ENCODE assay signal across 12 cellular contexts in the genomic region with DNA sequence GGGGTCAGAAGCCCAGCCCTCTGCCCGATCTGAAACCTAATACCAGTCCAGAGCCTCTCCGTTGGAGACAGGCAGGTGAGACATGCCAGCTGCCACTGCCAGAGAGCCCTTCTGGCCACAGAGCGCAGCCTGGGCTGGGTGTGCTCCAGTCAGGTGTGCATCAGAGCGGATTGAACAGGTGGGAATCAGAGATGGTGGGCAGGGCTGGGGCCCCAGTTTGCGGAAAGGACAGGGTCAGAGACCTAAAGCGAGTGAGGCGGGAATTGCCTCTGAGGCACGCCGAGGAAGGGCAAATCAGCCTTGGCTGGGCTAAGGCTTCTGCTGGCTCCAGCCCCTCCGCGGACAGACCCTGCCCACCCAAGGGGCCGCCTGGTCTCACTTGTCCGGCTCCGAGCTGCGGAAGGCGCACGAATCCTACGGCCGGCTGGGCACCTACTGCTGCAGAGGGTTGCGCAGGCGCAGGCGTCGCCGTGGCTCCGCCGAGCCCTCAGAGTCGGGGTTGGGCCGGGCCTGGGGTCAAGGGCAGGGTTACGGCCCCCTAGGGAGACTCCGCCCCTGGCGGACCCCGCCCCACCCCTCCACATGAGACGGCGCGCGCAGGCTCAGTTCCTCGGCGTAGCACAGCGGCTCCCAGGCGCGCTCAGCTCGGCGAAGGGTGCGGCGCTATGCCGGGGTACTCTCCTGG. TPM values are rescaled to one million over a fixed set of nuclear protein-coding genes. Genes with fewer than 3 reads are reported as not detected.
DNase-seq lines count a peak whose midpoint lies in the region; ATAC-seq, FAIRE-seq and TF ChIP-seq lines count a peak whose summit lies in the region.
"Had no signal": no experiment of that assay in that cellular context is flagged by ENCODE, and none has a peak within 500 bp of the region (broad histone marks: within the 10 kb centered on the region; RNA-seq: fewer than 3 reads in every experiment).

No MANE protein-coding gene starts in this region.

- no peaks in the 10 kb centered on the region for H3K79me2 ChIP-seq in neural progenitor cell (ENCODE audit: low read depth)

- H3K9ac ChIP-seq in neural progenitor cell, result no peak overlapping the region
- H3K9ac ChIP-seq: KMS-11 had no signal

- H4K20me1 ChIP-seq in neural progenitor cell (ENCODE audit: low read depth), result peaks cover 29% of the 10 kb centered on the region

- no peak overlapping the region for H2AFZ ChIP-seq in neural progenitor cell (replicated peaks)

- H3K4me1 Mint-ChIP-seq in neural progenitor cell, result peaks cover 23% of the 10 kb centered on the region

- no peak overlapping the region for H3K27ac ChIP-seq in AG04450 (ENCODE audit: low read depth, low read length)
- H3K27ac ChIP-seq in adrenal gland, result peak overlapping the region in 1 of 5 donors; percentile 31
- H3K27ac ChIP-seq in heart right ventricle, result peak overlapping the region in 3 of 10 donors; percentile 25 to 28 (median 27)
- H3K27ac ChIP-seq in neural progenitor cell, result no peak overlapping the region
- no peak overlapping the region for H3K27ac ChIP-seq in tibial artery
- H3K27ac ChIP-seq: KMS-11 had no signal

- H3F3A ChIP-seq in neural progenitor cell (ENCODE audit: low read depth), result peaks cover 21% of the 10 kb centered on the region

- peak overlapping the region; percentile 64 for H3K4me2 ChIP-seq in neural progenitor cell
- H3K4me2 ChIP-seq: KMS-11 had no signal

- H3K9me3 ChIP-seq in AG04450 (ENCODE audit: control insufficient read depth, insufficient read depth, low read length) (peaks cover 22% of the 10 kb centered on the region), adrenal gland (replicated peaks in 1 of 3) (no peaks in the 10 kb centered on the region), heart right ventricle (peaks cover 0 to 4% (median 0%) of the 10 kb centered on the region in 11 donors), neural progenitor cell (ENCODE audit: low read depth) (no peaks in the 10 kb centered on the region), tibial artery (peaks cover 0 to 6% (median 0%) of the 10 kb centered on the region in 3 donors)

- H3K27ac Mint-ChIP-seq in neural progenitor cell, result no peak overlapping the region

- H3K27me3 Mint-ChIP-seq in neural progenitor cell (ENCODE audit: insufficient read depth, low read depth), result peaks cover 52% of the 10 kb centered on the region

- TF ChIP-seq CTCF in AG04450 (IDR thresholded peaks at IDR 0.05; ENCODE audit: low read depth, low read length) (no peak), adrenal gland (IDR thresholded peaks at IDR 0.05) (no peak), heart right ventricle (IDR thresholded peaks at IDR 0.05) (no peak), neural progenitor cell (IDR thresholded peaks at IDR 0.05) (no peak), GM13977 (IDR thresholded peaks at IDR 0.05; ENCODE audit: extremely low read depth, insufficient read depth, missing control alignments) (no peak), tibial artery (IDR thresholded peaks at IDR 0.05) (no peak)

- H3K27me3 ChIP-seq in AG04450 (ENCODE audit: control insufficient read depth, insufficient read depth, low read length), result peaks cover 43% of the 10 kb centered on the region
- H3K27me3 ChIP-seq in adrenal gland, result no peaks in the 10 kb centered on the region
- H3K27me3 ChIP-seq in heart right ventricle, result peaks cover 0 to 46% (median 20%) of the 10 kb centered on the region in 7 donors
- H3K27me3 ChIP-seq in neural progenitor cell, result peaks cover 88% of the 10 kb centered on the region
- H3K27me3 ChIP-seq in tibial artery, result peaks cover 0 to 30% of the 10 kb centered on the region in 2 donors

- WGBS in adrenal gland, 4 donors, result 11 to 48% (median 30%) methylated on average over 6 to 46 of the region's 46 CpGs
- WGBS in heart right ventricle, 2 donors, result 12 to 16% methylated on average over 46 of the region's 46 CpGs

- peak overlapping the region; percentile 83 for H3K4me3 Mint-ChIP-seq in neural progenitor cell

- peak in 1 of 2 donors; percentile 67 for TF ChIP-seq POLR2A in adrenal gland (IDR thresholded peaks at IDR 0.05)

- no peak for DNase-seq in AG04450 (ENCODE audit: low read depth, low spot score)
- peak; percentile 84 to 90 (median 86) for DNase-seq in adrenal gland
- peak; percentile 43 to 82 for DNase-seq in heart right ventricle
- peak; percentile 70 for DNase-seq in neural progenitor cell (ENCODE audit: low spot score)
- no peak for DNase-seq in GM13977 (ENCODE audit: low spot score)
- no peak for DNase-seq in RCC 7860 (ENCODE audit: low spot score)
- no peak for DNase-seq in midbrain (lab: John Stamatoyannopoulos, UW)
- DNase-seq in tibial artery, result no peak

- no peaks in the 10 kb centered on the region for H3K36me3 Mint-ChIP-seq in neural progenitor cell

- in situ Hi-C loops in GM13977 (cut with MboI; ENCODE audit: low pct_unique_long_range_greater_than_20kb, low sequenced_read_pairs, unreplicated experiment), result loop anchor here (25.0 kb wide), 1 partner anchor 386 kb away; a partner anchor contains a TSS

- CTCF ChIA-PET in AG04450 (lab: Charles Lee), result interaction anchor here (1.3 kb wide), 1 partner anchor 18 kb away, joined by 5 read pairs; no protein-coding TSS in a partner anchor

- peak; percentile 72 to 90 (median 86) for ATAC-seq in heart right ventricle
- ATAC-seq: HCT116 had no signal

- POLR2A ChIA-PET in AG04450 (lab: Yijun Ruan, JAX), result interaction anchor here (0.9 kb wide), 1 partner anchor 9 kb away, joined by 3 read pairs; no protein-coding TSS in a partner anchor

- H3K4me1 ChIP-seq in adrenal gland (replicated peaks in 1 of 2) (peaks cover 0 to 13% of the 10 kb centered on the region in 2 donors), heart right ventricle (peaks cover 0 to 15% (median 10%) of the 10 kb centered on the region in 9 donors), neural progenitor cell (peaks cover 13% of the 10 kb centered on the region), tibial artery (peaks cover 0 to 14% (median 8%) of the 10 kb centered on the region in 4 donors)

- H3K9me3 Mint-ChIP-seq in neural progenitor cell, result no peaks in the 10 kb centered on the region

- no peak for FAIRE-seq in RCC 7860 (lab: Jason Lieb, UNC)
- FAIRE-seq: GM12891, islet of Langerhans had no signal

- H3K4me3 ChIP-seq in AG04450 (ENCODE audit: low read depth, low read length) (peak overlapping the region; percentile 32), adrenal gland (peak overlapping the region in 2 of 4 donors; percentile 5 to 54), heart right ventricle (peak overlapping the region in 9 of 10 donors; percentile 22 to 49 (median 37)), neural progenitor cell (peak overlapping the region; percentile 29), tibial artery (peak overlapping the region in 1 of 2 donors; percentile 36)

- intact Hi-C loops in adrenal gland (cut with DNase I), result no loop called here
- intact Hi-C loops in heart right ventricle (cut with DNase I), result no loop called here
- intact Hi-C loops in tibial artery (cut with DNase I; ENCODE audit: low total_unique reads), result no loop called here

- H3K36me3 ChIP-seq in adrenal gland (replicated peaks in 1 of 2) (no peaks in the 10 kb centered on the region), heart right ventricle (peaks cover 0 to 3% (median 0%) of the 10 kb centered on the region in 9 donors), neural progenitor cell (no peaks in the 10 kb centered on the region), tibial artery (peaks cover 0 to 14% (median under 1%) of the 10 kb centered on the region in 3 donors)

RNA-seq across cellular contexts. Expression of a gene that starts 10.3 kb away (rescaled TPM):
- polyA plus RNA-seq in AG04450 (2011; rRNA removed) (3.6 and 5.7 TPM in 2 replicates), adrenal gland (1 to 10 TPM; 2.8 to 6.3 (median 3.0) TPM), heart right ventricle (1 to 10 TPM; 2.2 to 2.3 TPM)
- polyA minus RNA-seq in AG04450 (2011; rRNA and poly(A)+ RNA removed), result 8.2 and 11.6 TPM in 2 replicates
- total RNA-seq in adrenal gland (10 to 100 TPM; 10.5 to 21.3 (median 13.9) TPM), heart right ventricle (10 to 100 TPM in 2 of 10 donors, 1 to 10 TPM in 8; 3.9 to 11.1 (median 7.2) TPM), neural progenitor cell (ENCODE audit: low replicate concordance) (3.0 and 11.4 TPM in 2 replicates)

RNA-seq across cellular contexts. Expression of a gene that starts 14.2 kb away (rescaled TPM):
- 6.7 and 9.5 TPM in 2 replicates for polyA plus RNA-seq in AG04450 (2011; rRNA removed)
- polyA minus RNA-seq in AG04450 (2011; rRNA and poly(A)+ RNA removed), result 4.5 and 4.6 TPM in 2 replicates
- total RNA-seq in adrenal gland, result 10 to 100 TPM; 11.4 to 46.2 (median 23.8) TPM
- 10 to 100 TPM; 19.1 to 28.2 (median 19.1) TPM for polyA plus RNA-seq in adrenal gland
- total RNA-seq in heart right ventricle, result 1 to 10 TPM in 7 of 10 donors, under 1 TPM in 3; 0.49 to 3.0 (median 1.6) TPM
- 1 to 10 TPM; 1.9 to 5.4 TPM for polyA plus RNA-seq in heart right ventricle
- total RNA-seq in neural progenitor cell (ENCODE audit: low replicate concordance), result 10.9 and 22.2 TPM in 2 replicates

Comparison
In these comparisons a context has a peak if more than half of its experiments do, and no peak if none do; other contexts are left out.
1. DNase-seq: peak in adrenal gland (7 of 7), heart right ventricle (2 of 2) and neural progenitor cell (single experiment); none in AG04450 (single experiment), GM13977 (single experiment), RCC 7860 (single experiment), midbrain (single experiment) and tibial artery (0 of 2).